ENCODE assay signal across 12 cellular contexts in genomic region chr11:57214494-57214893, GRCh38. TPM values are rescaled to one million over a fixed set of nuclear protein-coding genes. Genes with fewer than 3 reads are reported as not detected.
A peak's percentile ranks its signal among the peaks of the same experiment; 100 is the strongest.
DNase-seq lines count a peak whose midpoint lies in the region; ATAC-seq and TF ChIP-seq lines count a peak whose summit lies in the region.
"Had no signal": no experiment of that assay in that cellular context is flagged by ENCODE, and none has a peak within 500 bp of the region (broad histone marks: within the 10 kb centered on the region; RNA-seq: fewer than 3 reads in every experiment).

No MANE protein-coding gene starts in this region.

- H3K4me2 ChIP-seq in mesenchymal stem cell (ENCODE audit: low read length, poor library complexity, severe bottlenecking): no peak overlapping the region

- no peak overlapping the region for H2BK15ac ChIP-seq in mesenchymal stem cell (ENCODE audit: low read depth, poor library complexity, severe bottlenecking)

- H3K18ac ChIP-seq in mesenchymal stem cell (ENCODE audit: low read depth in 1 of 2, low read length in 2 of 2): no peak overlapping the region

- no peak overlapping the region for H2BK5ac ChIP-seq in mesenchymal stem cell (ENCODE audit: low read depth, low read length, poor library complexity, severe bottlenecking)

- H3K14ac ChIP-seq in mesenchymal stem cell (ENCODE audit: low read length in 2 of 2): no peak overlapping the region

- H3K4ac ChIP-seq in mesenchymal stem cell (ENCODE audit: low read depth in 1 of 2, low read length in 2 of 2): no peak overlapping the region

- TF ChIP-seq CTCF in AG09309 (IDR thresholded peaks at IDR 0.05; ENCODE audit: control insufficient read depth, insufficient read depth, low read depth, low read length, missing control alignments) (no peak), epithelial cell of esophagus (IDR thresholded peaks at IDR 0.05; ENCODE audit: insufficient read depth, low read depth, low read length, missing control alignments) (no peak)

- DNase-seq in AG09309 (ENCODE audit: low read depth) (peak; percentile 21), MG63 (peak; percentile 72), epithelial cell of esophagus (ENCODE audit: low read depth) (peak; percentile 76), mesenchymal stem cell (peak; percentile 54), NCI-H510A (lab: John Stamatoyannopoulos, UW) (no peak)
- DNase-seq in activated naive CD4-positive, alpha-beta T cell treated with anti-CD3 and anti-CD28 coated beads, Interleukin-2, amount 50 U/mL, for 16 hours: no peak
- DNase-seq: NK-92 treated with Interleukin-12 subunit alpha and Interleukin-12 subunit beta, amount 100 ng/mL, for 24 hours; T-helper 9 cell had no signal

- H3K9ac ChIP-seq in mesenchymal stem cell (ENCODE audit: low read length): peak overlapping the region; percentile 32

- H3K36me3 ChIP-seq in MG63 (no peaks in the 10 kb centered on the region), mesenchymal stem cell (ENCODE audit: control insufficient read depth in 1 of 2, insufficient read depth in 2 of 2, low read depth in 1 of 2, low read length in 2 of 2) (no peaks in the 10 kb centered on the region)

- peak overlapping the region; percentile 1 for H2AFZ ChIP-seq in mesenchymal stem cell (ENCODE audit: low read depth, low read length)

- H3K9me3 ChIP-seq in MG63: no peaks in the 10 kb centered on the region
- no peaks in the 10 kb centered on the region for H3K9me3 ChIP-seq in mesenchymal stem cell (ENCODE audit: control insufficient read depth, low read length)

- H2BK12ac ChIP-seq in mesenchymal stem cell (ENCODE audit: low read length in 2 of 2): no peak overlapping the region

- ATAC-seq in GM18519 (IDR thresholded peaks at IDR 0.05; ENCODE audit: low FRiP score, unreplicated experiment) (no peak), GM21786 (IDR thresholded peaks at IDR 0.05; ENCODE audit: unreplicated experiment) (no peak)

- H2BK120ac ChIP-seq in mesenchymal stem cell (ENCODE audit: low read depth, low read length): no peak overlapping the region

- H3K27me3 ChIP-seq in MG63 (no peaks in the 10 kb centered on the region), mesenchymal stem cell (ENCODE audit: control insufficient read depth in 1 of 2, insufficient read depth in 1 of 2, low read length in 2 of 2) (peaks cover 0 to under 1% of the 10 kb centered on the region in 2 experiments)

- no peak overlapping the region for H3K27ac ChIP-seq in mesenchymal stem cell (ENCODE audit: low read length, poor library complexity, severe bottlenecking)

- no peak overlapping the region for H4K91ac ChIP-seq in mesenchymal stem cell (ENCODE audit: low read length)

- H3K4me3 ChIP-seq in AG09309 (ENCODE audit: control insufficient read depth, low read depth, low read length) (no peak overlapping the region), MG63 (no peak overlapping the region), epithelial cell of esophagus (ENCODE audit: low read length) (no peak overlapping the region), mesenchymal stem cell (ENCODE audit: insufficient read depth in 1 of 2, low read depth in 1 of 2, low read length in 2 of 2) (no peak overlapping the region)

- H3K4me1 ChIP-seq in mesenchymal stem cell (ENCODE audit: control insufficient read depth, insufficient read depth, low read depth, low read length): peaks cover 8% of the 10 kb centered on the region

- WGBS in mesenchymal stem cell: no CpG with 5 or more reads among the region's 3 CpGs

- no peak overlapping the region for H2AK5ac ChIP-seq in mesenchymal stem cell (ENCODE audit: low read length, severe bottlenecking)

- H4K8ac ChIP-seq in mesenchymal stem cell (ENCODE audit: low read length): no peak overlapping the region

- H3K23ac ChIP-seq in mesenchymal stem cell (ENCODE audit: low read length in 2 of 2): no peak overlapping the region

- H3K79me1 ChIP-seq in mesenchymal stem cell (replicated peaks; ENCODE audit: low read length, poor library complexity, severe bottlenecking): no peaks in the 10 kb centered on the region

RNA-seq across cellular contexts. Expression of gene APLNR, which starts 22.6 kb away (rescaled TPM):
- not detected in 2 replicates for total RNA-seq in MG63 (2014; rRNA removed; shearing (Covaris generic); ENCODE audit: low replicate concordance)
- not detected for polyA plus RNA-seq in mesenchymal stem cell (2013, experiment 1 of 2)
- polyA plus RNA-seq in mesenchymal stem cell (2013, experiment 2 of 2): not detected
- total RNA-seq: activated T-helper 1 cell treated with anti-CD3 and anti-CD28 coated beads, Interleukin-12 subunit alpha, Interleukin-12 subunit beta, Interleukin-2, Interleukin-4 antibody, amounts not matched to agents 30 ng/mL and 10 ng/mL and 1 ng/mL, durations not matched to agents 14 hours and 24 hours and 36 hours; pulmonary artery endothelial cell had no signal

RNA-seq across cellular contexts. Expression of gene LRRC55, which starts 32.7 kb away (rescaled TPM):
- not detected in 2 replicates for total RNA-seq in MG63 (2014; rRNA removed; shearing (Covaris generic); ENCODE audit: low replicate concordance)
- polyA plus RNA-seq in mesenchymal stem cell (2013, experiment 1 of 2): not detected
- not detected for polyA plus RNA-seq in mesenchymal stem cell (2013, experiment 2 of 2)
- total RNA-seq: activated T-helper 1 cell treated with anti-CD3 and anti-CD28 coated beads, Interleukin-12 subunit alpha, Interleukin-12 subunit beta, Interleukin-2, Interleukin-4 antibody, amounts not matched to agents 30 ng/mL and 10 ng/mL and 1 ng/mL, durations not matched to agents 14 hours and 24 hours and 36 hours; pulmonary artery endothelial cell had no signal

Comparison
In these comparisons a context has a peak if more than half of its experiments do, and no peak if none do; other contexts are left out.
1. DNase-seq: peak in AG09309 (single experiment), MG63 (single experiment), epithelial cell of esophagus (single experiment) and mesenchymal stem cell (single experiment); none in activated naive CD4-positive, alpha-beta T cell treated with anti-CD3 and anti-CD28 coated beads, Interleukin-2, amount 50 U/mL, for 16 hours (single experiment) and NCI-H510A (single experiment).